ENCODE assay signal across 19 cellular contexts in the genomic region with DNA sequence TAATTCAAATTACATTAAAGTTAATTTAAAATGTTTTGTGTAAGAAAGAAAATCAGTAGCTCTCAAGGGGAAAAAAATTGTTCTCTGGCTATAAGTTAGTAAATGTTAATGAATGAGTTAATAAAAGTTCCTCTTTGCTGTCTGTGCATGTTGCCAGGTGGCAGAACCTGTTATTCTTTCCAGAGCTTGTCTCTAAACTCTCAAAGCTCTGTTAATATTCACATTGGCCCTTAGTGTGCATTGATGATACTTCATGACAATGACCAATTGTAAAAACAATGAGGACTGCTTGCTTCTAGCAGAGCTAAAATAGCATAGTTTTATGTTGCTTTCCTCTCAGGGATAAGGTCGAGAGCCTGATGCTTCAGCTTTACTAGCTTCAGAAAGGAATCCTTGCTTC.
"Had no signal": no experiment of that assay in that cellular context is flagged by ENCODE, and none has a peak within 500 bp of the region (broad histone marks: within the 10 kb centered on the region; RNA-seq: fewer than 3 reads in every experiment).

No MANE protein-coding gene starts in this region.

- H3K36me3 ChIP-seq: cardiac muscle cell, left ventricle myocardium inferior, ovary, right lobe of liver, upper lobe of left lung, WERI-Rb-1 had no signal

- H3K4me1 ChIP-seq: left ventricle myocardium inferior, testis, upper lobe of left lung had no signal

- H3K9me3 ChIP-seq: esophagus squamous epithelium, left ventricle myocardium inferior, mucosa of descending colon, ovary, right lobe of liver, testis, upper lobe of left lung had no signal

- H3K4me3 ChIP-seq: cardiac muscle cell, esophagus squamous epithelium, left ventricle myocardium inferior, mucosa of descending colon, ovary, right lobe of liver, testis, upper lobe of left lung had no signal

- H3K27me3 ChIP-seq: cardiac muscle cell, esophagus squamous epithelium, ovary, right lobe of liver, testis, upper lobe of left lung had no signal

- H3K27ac ChIP-seq: cardiac muscle cell, esophagus squamous epithelium, left ventricle myocardium inferior, ovary, right lobe of liver, testis, upper lobe of left lung, WERI-Rb-1 had no signal

- ATAC-seq: activated naive CD4-positive, alpha-beta T cell treated with anti-CD3 and anti-CD28 coated beads, Interleukin-2, amount 50 U/mL, for 72 hours; mucosa of descending colon; naive thymus-derived CD4-positive, alpha-beta T cell; right lobe of liver; stimulated activated memory B cell treated with anti-CD40 and anti-IgM and Interleukin-4, amounts not matched to agents 10 μg/mL and 1 μg/mL and 100 μg/mL, for 72 hours had no signal

- DNase-seq: activated CD4-positive, alpha-beta T cell treated with anti-CD3 and anti-CD28 coated beads for 1 hour; activated CD4-positive, alpha-beta T cell treated with anti-CD3 and anti-CD28 coated beads, Interleukin-2, amount 50 U/mL, for 4 hours; activated gamma-delta T cell treated with Interleukin-2 at 50 U/mL for 16 hours; activated T-cell treated with anti-CD3 and anti-CD28 coated beads for 4 hours; effector CD8-positive, alpha-beta T cell; esophagus squamous epithelium; islet precursor cell; left ventricle myocardium inferior; mucosa of descending colon; naive thymus-derived CD4-positive, alpha-beta T cell; ovary; right lobe of liver; stimulated activated CD4-positive, alpha-beta T cell treated with anti-CD3 and anti-CD28 coated beads, Interleukin-4, amount 100 ng/mL, for 4 hours; testis; upper lobe of left lung; WERI-Rb-1 had no signal
